ENCODE assay signal across 9 cellular contexts in the genomic region with DNA sequence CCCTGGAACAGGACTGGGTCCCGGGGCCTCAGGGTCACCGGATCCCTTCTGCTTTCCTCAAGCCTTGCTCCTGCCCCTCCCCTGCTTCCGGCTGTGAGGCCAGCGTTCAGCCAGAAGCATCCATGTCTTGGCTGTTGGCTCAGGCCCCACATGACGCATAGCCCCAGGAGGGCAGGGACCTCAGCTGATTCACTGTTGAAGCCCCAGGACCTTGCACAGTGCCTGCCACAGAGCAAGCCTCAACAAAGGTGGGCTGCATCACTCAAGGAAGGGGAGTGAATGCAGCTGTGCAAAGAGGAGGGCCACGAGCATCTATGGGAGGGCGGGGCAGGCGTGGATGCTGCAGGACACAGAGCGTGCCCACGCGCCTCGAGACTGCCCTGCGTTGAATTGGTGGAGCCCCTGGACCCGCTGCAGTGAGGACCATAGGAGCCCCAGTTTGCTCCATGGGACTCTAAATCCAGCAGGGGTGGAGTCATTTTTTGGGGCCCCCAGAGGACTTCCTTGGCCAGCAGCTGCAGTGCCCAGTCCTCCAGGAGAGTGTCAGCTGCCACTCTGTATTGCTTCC. TPM values are rescaled to one million over a fixed set of nuclear protein-coding genes. Genes with fewer than 3 reads are reported as not detected.
DNase-seq lines count a peak whose midpoint lies in the region; ATAC-seq and TF ChIP-seq lines count a peak whose summit lies in the region.
"Had no signal": no experiment of that assay in that cellular context is flagged by ENCODE, and none has a peak within 500 bp of the region (broad histone marks: within the 10 kb centered on the region; RNA-seq: fewer than 3 reads in every experiment).

No MANE protein-coding gene starts in this region.

- H3K4me3 ChIP-seq in GM23338 (peak overlapping the region; percentile 41), RWPE2 (ENCODE audit: severe bottlenecking) (peak overlapping the region; percentile 23), fibroblast of the aortic adventitia (ENCODE audit: low read depth, low read length) (peak overlapping the region; percentile 58)

- no peaks in the 10 kb centered on the region for H4K20me1 ChIP-seq in GM23338 (replicated peaks; ENCODE audit: insufficient read depth)

- TF ChIP-seq CTCF in GM23338 (conservative IDR thresholded peaks at IDR 0.05; ENCODE audit: low read depth in 2 of 2) (no peak), RWPE2 (IDR thresholded peaks at IDR 0.05; ENCODE audit: poor library complexity, severe bottlenecking) (no peak), fibroblast of the aortic adventitia (IDR thresholded peaks at IDR 0.05; ENCODE audit: insufficient read depth, low read length) (no peak), progenitor cell of endocrine pancreas (IDR thresholded peaks at IDR 0.05; ENCODE audit: unreplicated experiment) (no peak)

- no peaks in the 10 kb centered on the region for H3K36me3 Mint-ChIP-seq in GM23338 (ENCODE audit: low read depth)
- H3K36me3 Mint-ChIP-seq in progenitor cell of endocrine pancreas (ENCODE audit: insufficient read depth), result no peaks in the 10 kb centered on the region

- ATAC-seq in GM23338 (peak; percentile 33), RWPE2 (ENCODE audit: low read depth) (peak; percentile 80), HG03432 (IDR thresholded peaks at IDR 0.05; ENCODE audit: unreplicated experiment) (no peak)

- intact Hi-C loops in posterior vena cava (cut with DNase I), result loop anchor here (2.0 to 5.0 kb wide), 3 partner anchors 40 to 67 kb away; partner anchors contain the start of gene PDK2 (in 1 of the 2)

- no peaks in the 10 kb centered on the region for H3K79me2 ChIP-seq in GM23338 (replicated peaks; ENCODE audit: insufficient read depth)

- H3K4me1 Mint-ChIP-seq in GM23338, result peaks cover 24% of the 10 kb centered on the region
- H3K4me1 Mint-ChIP-seq in progenitor cell of endocrine pancreas (ENCODE audit: low read depth), result no peaks in the 10 kb centered on the region

- no peaks in the 10 kb centered on the region; the same call in 2 of the 3 replicates for H3K9me3 Mint-ChIP-seq in GM23338
- H3K9me3 Mint-ChIP-seq in progenitor cell of endocrine pancreas (ENCODE audit: low read depth), result no peaks in the 10 kb centered on the region

- H3K4me2 ChIP-seq in GM23338, result peak overlapping the region; percentile 68

- no peaks in the 10 kb centered on the region for H3K27me3 ChIP-seq in GM23338 (ENCODE audit: insufficient read depth)
- H3K27me3 ChIP-seq in RWPE2 (ENCODE audit: insufficient read depth, poor library complexity, severe bottlenecking), result no peaks in the 10 kb centered on the region

- H3K27ac ChIP-seq in GM23338 (ENCODE audit: low read depth), result no peak overlapping the region
- peak overlapping the region; percentile 99 for H3K27ac ChIP-seq in RWPE2 (ENCODE audit: poor library complexity, severe bottlenecking)

- peaks cover 3% of the 10 kb centered on the region; the same call in 1 of the 2 replicates for H3K9me2 ChIP-seq in GM23338 (ENCODE audit: insufficient read depth)

- H3F3A ChIP-seq in GM23338 (replicated peaks; ENCODE audit: low read depth), result peaks cover 17% of the 10 kb centered on the region

- H3K27me3 Mint-ChIP-seq in GM23338 (ENCODE audit: insufficient read depth, low read depth, poor library complexity) (peaks cover 11% of the 10 kb centered on the region), progenitor cell of endocrine pancreas (peaks cover 21% of the 10 kb centered on the region)

- peak overlapping the region; percentile 75 for H2AFZ ChIP-seq in GM23338

- no peak overlapping the region for H3K27ac Mint-ChIP-seq in GM23338
- H3K27ac Mint-ChIP-seq in progenitor cell of endocrine pancreas, result no peak overlapping the region

- H3K36me3 ChIP-seq in GM23338 (ENCODE audit: insufficient read depth) (no peaks in the 10 kb centered on the region), RWPE2 (ENCODE audit: low read depth) (no peaks in the 10 kb centered on the region)

- peaks cover 18% of the 10 kb centered on the region for H3K4me1 ChIP-seq in GM23338 (ENCODE audit: insufficient read depth)
- H3K4me1 ChIP-seq in RWPE2 (ENCODE audit: insufficient read depth, poor library complexity, severe bottlenecking), result peaks cover 27% of the 10 kb centered on the region

- DNase-seq in GM23338 (ENCODE audit: low spot score) (peak; percentile 36), RWPE2 (ENCODE audit: low spot score) (peak; percentile 99), fibroblast of the aortic adventitia (ENCODE audit: low read depth) (peak; percentile 86), posterior vena cava (ENCODE audit: low spot score) (peak; percentile 92), NCI-H82 (lab: John Stamatoyannopoulos, UW) (no peak), DMS153 treated with DMSO at 0.1 percent for 48 hours (lab: John Stamatoyannopoulos, UW; ENCODE audit: unreplicated experiment) (no peak), progenitor cell of endocrine pancreas (ENCODE audit: low spot score, unreplicated experiment) (no peak)

- H3K9me3 ChIP-seq in RWPE2 (ENCODE audit: severe bottlenecking), result no peaks in the 10 kb centered on the region

- H3K4me3 Mint-ChIP-seq in GM23338 (peak overlapping the region; percentile 30), progenitor cell of endocrine pancreas (ENCODE audit: low read depth) (no peak overlapping the region)

TF ChIP-seq in GM23338, 12 proteins besides CTCF, POLR2A, EP300 and RAD21 (continues in another document):
- no peak for TF ChIP-seq ZNF114 (CRISPR knock-in tag; IDR thresholded peaks at IDR 0.05)
- TF ChIP-seq ZNF331 (CRISPR knock-in tag; IDR thresholded peaks at IDR 0.05; ENCODE audit: low read depth), result no peak
- TF ChIP-seq STAT1 (IDR thresholded peaks at IDR 0.05; ENCODE audit: unreplicated experiment), result no peak

RNA-seq across cellular contexts. Expression of gene ITGA3, which starts 28.2 kb away (rescaled TPM):
- 23.2 and 28.3 TPM in 2 replicates for total RNA-seq in GM23338 (2014; rRNA removed; shearing (Covaris generic))
- polyA plus RNA-seq in GM23338 (2016; fragmentation: Nextera tagmentation; extraction: Ambion mirVana), result 9.6 and 11.0 TPM in 2 replicates
- total RNA-seq in fibroblast of the aortic adventitia (ENCODE audit: low replicate concordance) (16.1 and 35.1 TPM in 2 replicates), posterior vena cava (10 to 100 TPM; 56.3 to 80.3 TPM), progenitor cell of endocrine pancreas (17.6 and 19.5 TPM in 2 replicates)

RNA-seq across cellular contexts. Expression of gene DLX3, which starts 32.7 kb away (rescaled TPM):
- 0.14 TPM in 1 of 2 replicates, not detected in the other for total RNA-seq in GM23338 (2014; rRNA removed; shearing (Covaris generic))
- polyA plus RNA-seq in GM23338 (2016; fragmentation: Nextera tagmentation; extraction: Ambion mirVana), result 0.19 and 0.27 TPM in 2 replicates
- total RNA-seq in fibroblast of the aortic adventitia (ENCODE audit: low replicate concordance) (not detected in 2 replicates), posterior vena cava (under 1 TPM in 1 of 2 donors, not detected in 1; 0.23 TPM), progenitor cell of endocrine pancreas (1.5 and 1.8 TPM in 2 replicates)
- total RNA-seq: T-helper 2 cell treated with Interferon-gamma antibody and Interleukin-4, amounts not matched to agents 100 ng/mL and 5 ng/mL, for 36 hours had no signal

RNA-seq across cellular contexts. Expression of gene DLX4, which starts 58.7 kb away (rescaled TPM):
- total RNA-seq in GM23338 (2014; rRNA removed; shearing (Covaris generic)), result 0.10 and 0.58 TPM in 2 replicates
- polyA plus RNA-seq in GM23338 (2016; fragmentation: Nextera tagmentation; extraction: Ambion mirVana), result 0.79 and 0.80 TPM in 2 replicates
- total RNA-seq in fibroblast of the aortic adventitia (ENCODE audit: low replicate concordance) (not detected in 2 replicates), posterior vena cava (under 1 TPM in 1 of 2 donors, not detected in 1; 0.19 TPM), progenitor cell of endocrine pancreas (1.9 and 2.4 TPM in 2 replicates)

Comparison
In these comparisons a context has a peak if more than half of its experiments do, and no peak if none do; other contexts are left out.
1. DNase-seq: peak in GM23338 (single experiment), RWPE2 (single experiment), fibroblast of the aortic adventitia (single experiment) and posterior vena cava (single experiment); none in NCI-H82 (single experiment), DMS153 treated with DMSO at 0.1 percent for 48 hours (single experiment) and progenitor cell of endocrine pancreas (single experiment).
2. Peak in every context shown above with its lines, with median percentiles within 50 percentile points of each other: H3K4me3 ChIP-seq.